9 cellular contexts compared by ENCODE assay signal in the genomic region with DNA sequence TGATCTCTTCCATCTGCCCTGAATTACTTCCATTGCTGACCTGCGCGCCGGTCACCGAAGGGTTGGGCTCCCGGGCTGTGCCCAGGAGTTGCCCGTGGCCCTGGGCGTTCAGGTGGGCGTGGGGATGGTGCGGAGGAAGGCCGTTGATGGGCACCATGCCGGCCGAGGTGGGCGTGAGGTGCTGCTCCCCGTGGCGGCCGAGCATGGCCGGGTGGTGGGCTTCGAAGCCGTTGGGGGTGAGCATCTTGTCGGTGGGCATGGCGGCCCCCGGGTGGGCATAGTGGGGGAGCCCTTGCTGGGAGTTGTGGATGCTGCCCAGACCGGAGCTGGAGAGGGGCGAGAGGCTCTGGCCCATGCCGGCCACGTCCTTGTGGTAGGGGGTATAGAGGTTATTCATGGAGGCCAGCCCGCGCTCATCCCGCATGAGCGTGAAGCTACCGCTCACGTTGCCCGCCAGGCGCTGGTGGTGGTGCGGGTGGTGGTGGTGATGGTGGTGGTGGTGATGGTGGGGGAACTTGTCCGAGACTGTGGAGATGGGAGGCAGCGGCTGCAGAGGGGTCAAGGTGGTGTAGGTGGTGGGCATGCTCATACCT. TPM values are rescaled to one million over a fixed set of nuclear protein-coding genes. Genes with fewer than 3 reads are reported as not detected.
A peak's percentile ranks its signal among the peaks of the same experiment; 100 is the strongest.
DNase-seq lines count a peak whose midpoint lies in the region; ATAC-seq and TF ChIP-seq lines count a peak whose summit lies in the region.
"Had no signal": no experiment of that assay in that cellular context is flagged by ENCODE, and none has a peak within 500 bp of the region (broad histone marks: within the 10 kb centered on the region; RNA-seq: fewer than 3 reads in every experiment).

No MANE protein-coding gene starts in this region.

- no peaks in the 10 kb centered on the region for H3K36me3 ChIP-seq in CD4-positive, CD25-positive, alpha-beta regulatory T cell (ENCODE audit: control insufficient read depth, insufficient read depth, low read length)
- no peaks in the 10 kb centered on the region for H3K36me3 ChIP-seq in Karpas-422 (ENCODE audit: insufficient read depth, low read length)
- no peaks in the 10 kb centered on the region for H3K36me3 ChIP-seq in neural cell (ENCODE audit: insufficient read depth, low read length)

- no peaks in the 10 kb centered on the region for H3K36me3 Mint-ChIP-seq in CD4-positive, CD25-positive, alpha-beta regulatory T cell
- H3K36me3 Mint-ChIP-seq in dendritic cell treated with granulocyte-macrophage colony-stimulating factor and Interleukin-4, amounts not matched to agents 40 ng/mL and 50 ng/mL, for 4 days (ENCODE audit: low read depth): no peaks in the 10 kb centered on the region

- DNase-seq in CD4-positive, CD25-positive, alpha-beta regulatory T cell: no peak
- no peak for DNase-seq in Karpas-422
- no peak for DNase-seq in DMS153 treated with DMSO at 0.1 percent for 48 hours (lab: John Stamatoyannopoulos, UW; ENCODE audit: unreplicated experiment)
- DNase-seq: substantia nigra had no signal

- peaks cover 43% of the 10 kb centered on the region for H3K4me1 ChIP-seq in CD4-positive, CD25-positive, alpha-beta regulatory T cell (ENCODE audit: control insufficient read depth, insufficient read depth, low read length, poor library complexity, severe bottlenecking)
- H3K4me1 ChIP-seq in Karpas-422 (ENCODE audit: low read length): peaks cover 20% of the 10 kb centered on the region

- no peaks in the 10 kb centered on the region for H3K9me2 ChIP-seq in Karpas-422 (replicated peaks; ENCODE audit: insufficient read depth, low read length)
- no peaks in the 10 kb centered on the region for H3K9me2 ChIP-seq in neural cell (ENCODE audit: insufficient read depth, low read length)

- H4K20me1 ChIP-seq in Karpas-422 (ENCODE audit: insufficient read depth, low read depth, low read length) (no peaks in the 10 kb centered on the region), neural cell (ENCODE audit: insufficient read depth) (no peaks in the 10 kb centered on the region)

- H3K4me2 ChIP-seq in Karpas-422 (ENCODE audit: low read depth, low read length, poor library complexity, severe bottlenecking) (peak overlapping the region; percentile 90), neural cell (ENCODE audit: low read length) (no peak overlapping the region)

- H3K27me3 ChIP-seq in CD4-positive, CD25-positive, alpha-beta regulatory T cell (ENCODE audit: control insufficient read depth, insufficient read depth, low read length): peaks cover 48% of the 10 kb centered on the region
- H3K27me3 ChIP-seq in Karpas-422 (ENCODE audit: low read length) (no peaks in the 10 kb centered on the region), neural cell (ENCODE audit: insufficient read depth, low read depth, low read length) (peaks cover 99% of the 10 kb centered on the region)

- no peaks in the 10 kb centered on the region for H3K9me3 ChIP-seq in CD4-positive, CD25-positive, alpha-beta regulatory T cell (ENCODE audit: control insufficient read depth in 2 of 2, low read length in 2 of 2)
- no peaks in the 10 kb centered on the region for H3K9me3 ChIP-seq in Karpas-422 (ENCODE audit: low read length)
- H3K9me3 ChIP-seq in neural cell (ENCODE audit: low read length): no peaks in the 10 kb centered on the region

- no peak for ATAC-seq in CD4-positive, CD25-positive, alpha-beta regulatory T cell (ENCODE audit: low read depth in 2 of 2)
- ATAC-seq in HG02981 (IDR thresholded peaks at IDR 0.05; ENCODE audit: unreplicated experiment): no peak
- no peak for ATAC-seq in HG02763 (IDR thresholded peaks at IDR 0.05; ENCODE audit: unreplicated experiment)
- no peak for ATAC-seq in HG02759 (IDR thresholded peaks at IDR 0.05; ENCODE audit: unreplicated experiment)

- H3K79me2 ChIP-seq in Karpas-422 (ENCODE audit: low read length) (no peaks in the 10 kb centered on the region), neural cell (replicated peaks; ENCODE audit: insufficient read depth, low read length) (no peaks in the 10 kb centered on the region)

- H2AFZ ChIP-seq in Karpas-422 (ENCODE audit: low read length) (no peak overlapping the region), neural cell (ENCODE audit: low read depth, low read length) (no peak overlapping the region)

- H3K27ac Mint-ChIP-seq in CD4-positive, CD25-positive, alpha-beta regulatory T cell: no peak overlapping the region
- H3K27ac Mint-ChIP-seq in dendritic cell treated with granulocyte-macrophage colony-stimulating factor and Interleukin-4, amounts not matched to agents 40 ng/mL and 50 ng/mL, for 4 days: no peak overlapping the region

- no peak overlapping the region for H3K4me3 ChIP-seq in CD4-positive, CD25-positive, alpha-beta regulatory T cell (ENCODE audit: low read depth, low read length)
- H3K4me3 ChIP-seq in Karpas-422 (ENCODE audit: low read length): peak overlapping the region; percentile 75
- peak overlapping the region; percentile 77 for H3K4me3 ChIP-seq in neural cell (ENCODE audit: low read length)

- H3K27me3 Mint-ChIP-seq in CD4-positive, CD25-positive, alpha-beta regulatory T cell: peaks cover 88% of the 10 kb centered on the region
- H3K27me3 Mint-ChIP-seq in dendritic cell treated with granulocyte-macrophage colony-stimulating factor and Interleukin-4, amounts not matched to agents 40 ng/mL and 50 ng/mL, for 4 days: peaks cover 96% of the 10 kb centered on the region

- intact Hi-C loops in dendritic cell treated with granulocyte-macrophage colony-stimulating factor and Interleukin-4, amounts not matched to agents 40 ng/mL and 50 ng/mL, for 4 days (cut with micrococcal nuclease): no loop called here

- no peaks in the 10 kb centered on the region for H3F3A ChIP-seq in neural cell (ENCODE audit: insufficient read depth, low read length, poor library complexity, severe bottlenecking)

- H3K9ac ChIP-seq in Karpas-422 (ENCODE audit: low read length): 0 out of 2 replicates have a peak overlapping the region, but pooled peaks have one; percentile 80
- peak overlapping the region; percentile 58 for H3K9ac ChIP-seq in neural cell (ENCODE audit: low read length)

- no peak for TF ChIP-seq CTCF in neural cell (IDR thresholded peaks at IDR 0.05; ENCODE audit: poor library complexity, severe bottlenecking)

- H3K9me3 Mint-ChIP-seq in CD4-positive, CD25-positive, alpha-beta regulatory T cell: peaks cover 0 to 8% (median 0%) of the 10 kb centered on the region in 7 donors
- no peaks in the 10 kb centered on the region for H3K9me3 Mint-ChIP-seq in dendritic cell treated with granulocyte-macrophage colony-stimulating factor and Interleukin-4, amounts not matched to agents 40 ng/mL and 50 ng/mL, for 4 days

- TF ChIP-seq RAD21 in neural cell (conservative IDR thresholded peaks at IDR 0.05): no peak

- peak overlapping the region; percentile 44 to 88 (median 72) for H3K4me3 Mint-ChIP-seq in CD4-positive, CD25-positive, alpha-beta regulatory T cell
- peak overlapping the region; percentile 52 for H3K4me3 Mint-ChIP-seq in dendritic cell treated with granulocyte-macrophage colony-stimulating factor and Interleukin-4, amounts not matched to agents 40 ng/mL and 50 ng/mL, for 4 days

- TF ChIP-seq EP300 in neural cell (conservative IDR thresholded peaks at IDR 0.05; ENCODE audit: poor library complexity, severe bottlenecking): no peak

- peaks cover 0 to 38% (median 11%) of the 10 kb centered on the region in 4 donors for H3K4me1 Mint-ChIP-seq in CD4-positive, CD25-positive, alpha-beta regulatory T cell
- peaks cover 45% of the 10 kb centered on the region for H3K4me1 Mint-ChIP-seq in dendritic cell treated with granulocyte-macrophage colony-stimulating factor and Interleukin-4, amounts not matched to agents 40 ng/mL and 50 ng/mL, for 4 days (ENCODE audit: low read depth)

- no peak overlapping the region for H3K27ac ChIP-seq in CD4-positive, CD25-positive, alpha-beta regulatory T cell (ENCODE audit: insufficient read depth, low read length, poor library complexity, severe bottlenecking)
- no peak overlapping the region for H3K27ac ChIP-seq in Karpas-422 (ENCODE audit: low read length)
- H3K27ac ChIP-seq in neural cell (ENCODE audit: low read length): peak overlapping the region; percentile 37

TF ChIP-seq in neural cell, 6 proteins besides CTCF, POLR2A, EP300 and RAD21:
- no peak for TF ChIP-seq EZH2 (IDR thresholded peaks at IDR 0.05; ENCODE audit: borderline replicate concordance, insufficient read depth, low read length, poor library complexity, severe bottlenecking)
- no peak for TF ChIP-seq POLR2AphosphoS5 (IDR thresholded peaks at IDR 0.05)
- TF ChIP-seq SMC3 (conservative IDR thresholded peaks at IDR 0.05; ENCODE audit: poor library complexity): no peak
- TF ChIP-seq TAF1 (IDR thresholded peaks at IDR 0.05; ENCODE audit: low read depth): no peak
- no peak for TF ChIP-seq MXI1 (conservative IDR thresholded peaks at IDR 0.05; ENCODE audit: poor library complexity, severe bottlenecking)
- no peak for TF ChIP-seq REST (IDR thresholded peaks at IDR 0.05; ENCODE audit: borderline replicate concordance)

RNA-seq across cellular contexts. Expression of gene ONECUT1, which starts 1.0 kb away (rescaled TPM):
- total RNA-seq in CD4-positive, CD25-positive, alpha-beta regulatory T cell: not detected
- polyA plus RNA-seq in CD4-positive, CD25-positive, alpha-beta regulatory T cell: not detected
- 0.14 and 0.45 TPM in 2 replicates for total RNA-seq in Karpas-422 (2014; rRNA removed; shearing (Covaris generic); ENCODE audit: low replicate concordance)
- polyA plus RNA-seq in neural cell: 1.2 and 3.4 TPM in 2 replicates
- polyA minus RNA-seq in neural cell: 6.8 and 25.6 TPM in 2 replicates
